8 cellular contexts compared by ENCODE assay signal in genomic region chr3:40584625-40585189, GRCh38. TPM values are rescaled to one million over a fixed set of nuclear protein-coding genes. Genes with fewer than 3 reads are reported as not detected.
DNase-seq lines count a peak whose midpoint lies in the region; ATAC-seq and TF ChIP-seq lines count a peak whose summit lies in the region.

No MANE protein-coding gene starts in this region.

- peak overlapping the region; percentile 70 for H3K4me2 ChIP-seq in neural progenitor cell

- peak overlapping the region; percentile 77 for H3K27ac Mint-ChIP-seq in neural progenitor cell
- no peak overlapping the region for H3K27ac Mint-ChIP-seq in stimulated activated naive CD8-positive, alpha-beta T cell treated with anti-CD3 and anti-CD28 coated beads, Interleukin-15, amount 100 ng/mL, for 72 hours

- no peaks in the 10 kb centered on the region for H3K9me3 ChIP-seq in A673 (ENCODE audit: low read depth, low read length, poor library complexity, severe bottlenecking)
- H3K9me3 ChIP-seq in neural progenitor cell (ENCODE audit: low read depth): no peaks in the 10 kb centered on the region

- peaks cover 22% of the 10 kb centered on the region for H3K27me3 Mint-ChIP-seq in neural progenitor cell (ENCODE audit: insufficient read depth, low read depth)
- H3K27me3 Mint-ChIP-seq in stimulated activated naive CD8-positive, alpha-beta T cell treated with anti-CD3 and anti-CD28 coated beads, Interleukin-15, amount 100 ng/mL, for 72 hours: peaks cover 31% of the 10 kb centered on the region

- H3K36me3 Mint-ChIP-seq in neural progenitor cell: no peaks in the 10 kb centered on the region

- H2AFZ ChIP-seq in neural progenitor cell (replicated peaks): no peak overlapping the region

- TF ChIP-seq CTCF in A673 (conservative IDR thresholded peaks at IDR 0.05; ENCODE audit: low read depth, low read length) (peak; percentile 81), foreskin fibroblast (IDR thresholded peaks at IDR 0.05; ENCODE audit: low read depth, low read length) (peak; percentile 99), neural progenitor cell (IDR thresholded peaks at IDR 0.05) (peak; percentile 97)

- CTCF ChIA-PET in A673 (lab: Charles Lee): interaction anchor here (0.6 to 0.9 kb wide), 3 partner anchors 10 to 1097 kb away, joined by 3 to 7 read pairs (median 3); no protein-coding TSS in a partner anchor

- POLR2A ChIA-PET in A673 (lab: Charles Lee; ENCODE audit: low non-redundant PET): no interaction called here

- no peak overlapping the region for H3K9ac ChIP-seq in neural progenitor cell

- H3K4me3 Mint-ChIP-seq in neural progenitor cell: peak overlapping the region; percentile 8
- H3K4me3 Mint-ChIP-seq in stimulated activated naive CD8-positive, alpha-beta T cell treated with anti-CD3 and anti-CD28 coated beads, Interleukin-15, amount 100 ng/mL, for 72 hours: no peak overlapping the region

- ATAC-seq in GM18517 (IDR thresholded peaks at IDR 0.05; ENCODE audit: unreplicated experiment): peak; percentile 43
- peak; percentile 77 for ATAC-seq in stimulated activated naive CD8-positive, alpha-beta T cell treated with anti-CD3 and anti-CD28 coated beads, Interleukin-15, amount 100 ng/mL, for 72 hours

- peaks cover 56% of the 10 kb centered on the region for H3K4me1 Mint-ChIP-seq in neural progenitor cell
- no peaks in the 10 kb centered on the region for H3K4me1 Mint-ChIP-seq in stimulated activated naive CD8-positive, alpha-beta T cell treated with anti-CD3 and anti-CD28 coated beads, Interleukin-15, amount 100 ng/mL, for 72 hours

- H3K79me2 ChIP-seq in neural progenitor cell (ENCODE audit: low read depth): no peaks in the 10 kb centered on the region

- no TSS peak for BruUV-seq in A673 (replicated peaks; lab: Mats Ljungman, UMichigan)

- H3K4me3 ChIP-seq in A673 (ENCODE audit: low read depth, low read length, poor library complexity, severe bottlenecking) (no peak overlapping the region), foreskin fibroblast (ENCODE audit: low read depth in 1 of 2, low read length in 2 of 2) (peak overlapping the region in 1 of 2 donors; percentile 37), neural progenitor cell (no peak overlapping the region)

- no peaks in the 10 kb centered on the region for H3K4me1 ChIP-seq in A673 (ENCODE audit: insufficient read depth, low read length, poor library complexity, severe bottlenecking)
- H3K4me1 ChIP-seq in neural progenitor cell: peaks cover 21% of the 10 kb centered on the region

- H3K36me3 ChIP-seq in A673 (ENCODE audit: insufficient read depth, low read length, poor library complexity, severe bottlenecking) (no peaks in the 10 kb centered on the region), neural progenitor cell (no peaks in the 10 kb centered on the region)

- H3F3A ChIP-seq in neural progenitor cell (ENCODE audit: low read depth): peaks cover 7% of the 10 kb centered on the region

- DNase-seq in A673 (ENCODE audit: low spot score) (peak; percentile 72), HUDEP-2 (lab: John Stamatoyannopoulos, UW; ENCODE audit: unreplicated experiment in 76 of 76) (peak in 66 of 76 experiments; percentile 2 to 78 (median 45)), SHP77 treated with DMSO at 0.1 percent for 48 hours (lab: John Stamatoyannopoulos, UW) (peak; percentile 18), foreskin fibroblast (peak; percentile 69 to 92), neural progenitor cell (ENCODE audit: low spot score) (peak; percentile 93)
- DNase-seq in activated effector memory CD4-positive, alpha-beta T cell treated with anti-CD3 and anti-CD28 coated beads, Interleukin-2, amount 50 U/mL, for 16 hours: peak; percentile 88
- peak; percentile 68 to 70 for DNase-seq in stimulated activated naive CD8-positive, alpha-beta T cell treated with anti-CD3 and anti-CD28 coated beads, Interleukin-15, amount 100 ng/mL, for 72 hours

- H4K20me1 ChIP-seq in neural progenitor cell (ENCODE audit: low read depth): no peaks in the 10 kb centered on the region

- intact Hi-C loops in A673 (cut with micrococcal nuclease; ENCODE audit: unreplicated experiment): loop anchor here (5.0 to 10.0 kb wide), 2 partner anchors 340 to 618 kb away; no protein-coding TSS in a partner anchor

- no peaks in the 10 kb centered on the region for H3K27me3 ChIP-seq in A673 (replicated peaks; ENCODE audit: insufficient read depth, low read depth, low read length, poor library complexity)
- H3K27me3 ChIP-seq in neural progenitor cell: no peaks in the 10 kb centered on the region

- H3K9me3 Mint-ChIP-seq in neural progenitor cell: no peaks in the 10 kb centered on the region
- H3K9me3 Mint-ChIP-seq in stimulated activated naive CD8-positive, alpha-beta T cell treated with anti-CD3 and anti-CD28 coated beads, Interleukin-15, amount 100 ng/mL, for 72 hours: no peaks in the 10 kb centered on the region

- H3K27ac ChIP-seq in A673 (ENCODE audit: low read depth, low read length, poor library complexity, severe bottlenecking) (no peak overlapping the region), neural progenitor cell (no peak overlapping the region)

RNA-seq across cellular contexts. Expression of gene ZNF621, which starts 59.9 kb away (rescaled TPM):
- total RNA-seq in A673 (2021): 9.9 and 11.6 TPM in 2 replicates
- total RNA-seq in neural progenitor cell (ENCODE audit: low replicate concordance): 14.3 and 24.8 TPM in 2 replicates

Comparison
In these comparisons a context has a peak if more than half of its experiments do, and no peak if none do; other contexts are left out.
1. DNase-seq: peak in every context shown above with its lines; median percentile 93 in neural progenitor cell; 88 in activated effector memory CD4-positive, alpha-beta T cell treated with anti-CD3 and anti-CD28 coated beads, Interleukin-2, amount 50 U/mL, for 16 hours; 80 in foreskin fibroblast; 72 in A673; 69 in stimulated activated naive CD8-positive, alpha-beta T cell treated with anti-CD3 and anti-CD28 coated beads, Interleukin-15, amount 100 ng/mL, for 72 hours; 45 in HUDEP-2; 18 in SHP77 treated with DMSO at 0.1 percent for 48 hours.